ENCODE assay signal across 8 cellular contexts in the genomic region with DNA sequence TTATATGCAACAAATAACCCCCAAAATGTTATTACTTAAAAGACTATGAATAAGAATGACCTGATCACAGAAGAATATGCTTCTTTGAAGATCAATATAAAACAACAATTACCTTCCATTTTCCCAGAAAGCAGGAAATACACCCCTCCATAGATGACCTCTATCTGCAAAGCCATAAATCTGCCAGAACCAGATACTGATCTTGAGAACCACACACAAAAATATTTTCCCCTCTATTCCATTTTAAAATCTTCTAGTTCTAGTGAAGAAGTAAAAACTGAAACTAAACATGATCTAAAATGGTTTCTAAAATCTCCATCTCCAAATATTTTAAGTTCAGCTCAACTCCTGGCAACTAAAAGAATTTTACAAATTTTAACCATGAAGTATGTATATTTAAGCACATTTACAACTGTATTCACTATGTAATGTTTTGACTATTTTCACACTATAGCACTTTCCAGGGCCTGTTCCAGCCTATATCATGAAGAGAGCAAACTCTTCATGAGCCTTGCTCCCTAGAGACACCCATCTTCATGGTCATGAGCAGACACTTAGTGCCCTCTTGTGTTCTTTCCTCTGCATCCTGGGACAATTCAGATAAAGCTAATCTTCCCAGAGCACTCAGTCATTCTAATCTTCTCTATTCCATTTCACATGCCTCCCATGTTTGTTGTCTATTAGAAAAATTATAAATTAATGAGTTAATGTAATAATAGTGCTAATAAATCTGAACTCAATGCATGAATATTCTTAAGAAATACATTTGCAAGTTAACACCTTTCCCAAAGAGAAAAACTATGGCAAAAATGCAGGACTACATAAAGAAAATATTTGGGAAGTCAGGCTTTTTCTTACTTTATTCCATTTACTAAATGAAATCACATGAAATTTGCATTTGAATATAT.
DNase-seq lines count a peak whose midpoint lies in the region; ATAC-seq, FAIRE-seq and TF ChIP-seq lines count a peak whose summit lies in the region.

No MANE protein-coding gene starts in this region.

- intact Hi-C loops in HCT116 (cut with micrococcal nuclease): loop anchor here (1.0 to 2.0 kb wide), 2 partner anchors 243 to 439 kb away; no protein-coding TSS in a partner anchor

- BruUV-seq in HCT116 (replicated peaks; lab: Mats Ljungman, UMichigan): no TSS peak

- no peak overlapping the region for H3K4me3 ChIP-seq in CD4-positive, CD25-positive, alpha-beta regulatory T cell (ENCODE audit: low read depth, low read length)
- H3K4me3 ChIP-seq in HCT116 (replicated peaks in 1 of 2; ENCODE audit: low read depth in 1 of 2, low read length in 2 of 2): no peak overlapping the region

- no peak for FAIRE-seq in RCC 7860 (lab: Jason Lieb, UNC)

- TF ChIP-seq CTCF in HCT116 (IDR thresholded peaks at IDR 0.05 in 2 of 3, conservative IDR thresholded peaks at IDR 0.05 in 1 of 3; ENCODE audit: borderline replicate concordance in 1 of 3, insufficient read depth in 1 of 3, low read depth in 2 of 3, low read length in 2 of 3): peak; percentile 40 to 49 (median 41); a peak in 5 of 6 replicates

- peaks cover 0 to 3% (median 0%) of the 10 kb centered on the region in 7 donors for H3K9me3 Mint-ChIP-seq in CD4-positive, CD25-positive, alpha-beta regulatory T cell

- H3K4me2 ChIP-seq in HCT116 (ENCODE audit: low read length): no peak overlapping the region

- POLR2A ChIA-PET in HCT116 (lab: Charles Lee): no interaction called here

- peak in 1 of 3 donors; percentile 41 for DNase-seq in CD4-positive, CD25-positive, alpha-beta regulatory T cell
- peak; percentile 10 for DNase-seq in HCT116 (ENCODE audit: low read depth, low spot score)
- peak; percentile 28 for DNase-seq in RPMI7951 (ENCODE audit: low read depth)
- peak; percentile 38 for DNase-seq in renal cortical epithelial cell (ENCODE audit: low read depth)
- no peak for DNase-seq in stimulated activated naive CD4-positive, alpha-beta T cell (lab: John Stamatoyannopoulos, UW)
- DNase-seq in RCC 7860 (ENCODE audit: low spot score): no peak

- H2AFZ ChIP-seq in HCT116 (ENCODE audit: low read depth, low read length, poor library complexity, severe bottlenecking): no peak overlapping the region

- TF ChIP-seq POLR2A in HCT116 (IDR thresholded peaks at IDR 0.05; ENCODE audit: borderline replicate concordance, extremely low read depth, insufficient read depth, insufficient read length): no peak

- H3K27me3 Mint-ChIP-seq in CD4-positive, CD25-positive, alpha-beta regulatory T cell: no peaks in the 10 kb centered on the region

- no peaks in the 10 kb centered on the region for H3K79me2 ChIP-seq in HCT116 (ENCODE audit: insufficient read depth, low read length)

- peaks cover 8 to 23% (median 21%) of the 10 kb centered on the region in 4 donors for H3K4me1 Mint-ChIP-seq in CD4-positive, CD25-positive, alpha-beta regulatory T cell

- CTCF ChIA-PET in HCT116 (lab: Charles Lee): interaction anchor here (0.6 to 1.8 kb wide), 14 partner anchors 9 to 444 kb away, joined by 3 to 19 read pairs (median 4); no protein-coding TSS in a partner anchor

- no peak overlapping the region for H3K9ac ChIP-seq in HCT116 (ENCODE audit: low read length)

- peaks cover 36% of the 10 kb centered on the region for H3K36me3 ChIP-seq in CD4-positive, CD25-positive, alpha-beta regulatory T cell (ENCODE audit: control insufficient read depth, insufficient read depth, low read length)
- peaks cover 4 to 11% of the 10 kb centered on the region in 2 experiments; a peak in 3 of 4 replicates for H3K36me3 ChIP-seq in HCT116 (ENCODE audit: control insufficient read depth in 1 of 2, insufficient read depth in 2 of 2, low read length in 2 of 2)

- no peaks in the 10 kb centered on the region for H3K27me3 ChIP-seq in CD4-positive, CD25-positive, alpha-beta regulatory T cell (ENCODE audit: control insufficient read depth, insufficient read depth, low read length)
- no peaks in the 10 kb centered on the region for H3K27me3 ChIP-seq in HCT116 (ENCODE audit: insufficient read depth, low read length)

- H3K9me2 ChIP-seq in HCT116 (ENCODE audit: insufficient read depth): no peaks in the 10 kb centered on the region

- H3K4me3 Mint-ChIP-seq in CD4-positive, CD25-positive, alpha-beta regulatory T cell: no peak overlapping the region

- peak overlapping the region in 2 of 3 donors; percentile 33 to 85 for H3K27ac Mint-ChIP-seq in CD4-positive, CD25-positive, alpha-beta regulatory T cell

- no peaks in the 10 kb centered on the region for H3K4me1 ChIP-seq in CD4-positive, CD25-positive, alpha-beta regulatory T cell (ENCODE audit: control insufficient read depth, insufficient read depth, low read length, poor library complexity, severe bottlenecking)
- no peaks in the 10 kb centered on the region for H3K4me1 ChIP-seq in HCT116 (ENCODE audit: control insufficient read depth in 1 of 2, insufficient read depth in 2 of 2, low read length in 2 of 2)

- H3K9me3 ChIP-seq in CD4-positive, CD25-positive, alpha-beta regulatory T cell (ENCODE audit: control insufficient read depth in 2 of 2, low read length in 2 of 2): no peaks in the 10 kb centered on the region
- no peaks in the 10 kb centered on the region for H3K9me3 ChIP-seq in HCT116 (ENCODE audit: control insufficient read depth in 1 of 2, insufficient read depth in 1 of 2, low read depth in 1 of 2, low read length in 2 of 2)

- H4K20me1 ChIP-seq in HCT116 (ENCODE audit: insufficient read depth): no peaks in the 10 kb centered on the region

- peak; percentile 71 for TF ChIP-seq RAD21 in HCT116 (IDR thresholded peaks at IDR 0.05; ENCODE audit: low read depth)

- no peak for ATAC-seq in CD4-positive, CD25-positive, alpha-beta regulatory T cell (ENCODE audit: low read depth in 2 of 2)
- ATAC-seq in HCT116: peak; percentile 92
- peak; percentile 46 for ATAC-seq in esophagus mucosa
- no peak for ATAC-seq in GM19328 (IDR thresholded peaks at IDR 0.05; ENCODE audit: unreplicated experiment)

- peaks cover 47% of the 10 kb centered on the region for H3K36me3 Mint-ChIP-seq in CD4-positive, CD25-positive, alpha-beta regulatory T cell

- H3K27ac ChIP-seq in CD4-positive, CD25-positive, alpha-beta regulatory T cell (ENCODE audit: insufficient read depth, low read length, poor library complexity, severe bottlenecking): no peak overlapping the region
- no peak overlapping the region for H3K27ac ChIP-seq in HCT116 (ENCODE audit: low read depth, low read length)

- RAD21 ChIA-PET in HCT116 (lab: Charles Lee; ENCODE audit: low non-redundant PET in 1 of 2, low total read pairs in 2 of 2, uncharacterized antibody in 2 of 2, unreplicated experiment in 2 of 2): interaction anchor here (0.6 to 1.0 kb wide), 3 partner anchors 243 to 430 kb away, joined by 3 to 5 read pairs (median 4); no protein-coding TSS in a partner anchor

TF ChIP-seq in HCT116, 20 proteins besides CTCF, POLR2A, EP300 and RAD21:
- TF ChIP-seq JUND (IDR thresholded peaks at IDR 0.05): peak; percentile 9; the same call in 1 of the 2 replicates
- no peak for TF ChIP-seq CBX3 (IDR thresholded peaks at IDR 0.05; ENCODE audit: low read depth)

Comparison
In these comparisons a context has a peak if more than half of its experiments do, and no peak if none do; other contexts are left out.
1. ATAC-seq: peak in HCT116 (single experiment) and esophagus mucosa (single experiment); none in CD4-positive, CD25-positive, alpha-beta regulatory T cell (0 of 2) and GM19328 (single experiment).
2. DNase-seq: peak in HCT116 (single experiment), RPMI7951 (single experiment) and renal cortical epithelial cell (single experiment); none in stimulated activated naive CD4-positive, alpha-beta T cell (0 of 6) and RCC 7860 (single experiment).